In the genomic region with DNA sequence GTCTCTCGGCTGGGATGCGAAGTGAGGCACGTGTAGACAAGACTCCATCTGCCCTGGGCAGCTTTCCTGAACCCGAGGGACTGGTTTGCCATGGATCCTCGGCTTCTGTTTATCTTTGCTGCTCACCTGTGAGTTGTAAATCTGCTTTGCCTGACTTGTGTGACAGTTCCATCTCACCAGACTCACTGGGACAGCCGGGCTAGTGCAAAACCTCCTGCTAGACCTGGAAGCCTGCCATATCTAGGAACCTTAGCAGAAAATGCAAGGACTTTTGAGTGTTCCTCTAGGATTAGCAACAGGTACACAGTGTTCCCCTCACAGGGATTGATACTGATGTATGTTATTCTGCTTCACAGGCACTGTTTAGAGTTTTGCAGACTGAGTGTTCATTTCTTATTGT, we compare ENCODE assay signal across 14 cellular contexts.
DNase-seq lines count a peak whose midpoint lies in the region; ATAC-seq, FAIRE-seq and TF ChIP-seq lines count a peak whose summit lies in the region.
"Had no signal": no experiment of that assay in that cellular context is flagged by ENCODE, and none has a peak within 500 bp of the region (broad histone marks: within the 10 kb centered on the region; RNA-seq: fewer than 3 reads in every experiment).

No MANE protein-coding gene starts in this region.

- H3K4me1 ChIP-seq in psoas muscle (peaks cover 20% of the 10 kb centered on the region), trophoblast cell (ENCODE audit: control insufficient read depth in 1 of 2, insufficient read depth in 2 of 2, low read length in 2 of 2) (peaks cover 0 to 5% of the 10 kb centered on the region in 2 experiments)

- H2BK120ac ChIP-seq in trophoblast cell (ENCODE audit: insufficient read depth, low read length, poor library complexity), result no peak overlapping the region

- H3K27me3 ChIP-seq in psoas muscle (ENCODE audit: insufficient read depth in 3 of 3, low read length in 2 of 3) (no peaks in the 10 kb centered on the region), trophoblast cell (ENCODE audit: insufficient read depth, low read length) (no peaks in the 10 kb centered on the region)

- peak; percentile 85 to 93 (median 92) for ATAC-seq in psoas muscle

- H3K9ac ChIP-seq in trophoblast cell (ENCODE audit: low read length), result no peak overlapping the region

- H4K12ac ChIP-seq in trophoblast cell (ENCODE audit: low read depth, low read length), result no peak overlapping the region

- no peak overlapping the region for H3K14ac ChIP-seq in trophoblast cell (ENCODE audit: low read length)

- H3K79me2 ChIP-seq in trophoblast cell (ENCODE audit: control insufficient read depth, insufficient read depth, low read length, poor library complexity), result no peaks in the 10 kb centered on the region

- H2BK12ac ChIP-seq in trophoblast cell (ENCODE audit: low read length), result no peak overlapping the region

- intact Hi-C loops in psoas muscle (cut with DNase I), result loop anchor here (1.0 to 10.0 kb wide), 5 partner anchors 20 to 224 kb away; partner anchors contain the start of gene GALNT2 (in 1 of the 2)

- H2BK5ac ChIP-seq in trophoblast cell (ENCODE audit: low read depth, low read length, poor library complexity), result no peak overlapping the region

- H3K9me3 ChIP-seq in psoas muscle (no peaks in the 10 kb centered on the region), trophoblast cell (ENCODE audit: insufficient read depth, low read depth, low read length) (no peaks in the 10 kb centered on the region)
- H3K9me3 ChIP-seq: neutrophil had no signal

- no peak overlapping the region for H3K23ac ChIP-seq in trophoblast cell (ENCODE audit: low read length)

- no peak overlapping the region for H3K4ac ChIP-seq in trophoblast cell (ENCODE audit: low read depth, low read length)

- H3K79me1 ChIP-seq in trophoblast cell (ENCODE audit: low read length), result no peaks in the 10 kb centered on the region

- H3K18ac ChIP-seq in trophoblast cell (ENCODE audit: low read length), result no peak overlapping the region

- peak; percentile 90 for DNase-seq in DMS153 treated with DMSO at 0.1 percent for 48 hours (lab: John Stamatoyannopoulos, UW; ENCODE audit: unreplicated experiment)
- peak; percentile 39 for DNase-seq in NCI-H2107 treated with DMSO at 0.1 percent for 48 hours (lab: John Stamatoyannopoulos, UW; ENCODE audit: unreplicated experiment)
- DNase-seq in cerebellum (ENCODE audit: low spot score), result peak; percentile 12
- DNase-seq in psoas muscle, result peak in 1 of 2 donors; percentile 71
- DNase-seq in GM12891 (ENCODE audit: insufficient read length, low spot score), result no peak
- DNase-seq in GM19240 (ENCODE audit: insufficient read length, low spot score), result no peak
- no peak for DNase-seq in AG20443 (ENCODE audit: low spot score)
- no peak for DNase-seq in trophoblast cell
- DNase-seq: HFFc6; kidney glomerular epithelial cell; stimulated activated naive CD4-positive, alpha-beta T cell; T1000 had no signal

- FAIRE-seq in GM12891 (lab: Jason Lieb, UNC), result no peak
- FAIRE-seq: GM12878 had no signal

- no peak overlapping the region for H3K4me3 ChIP-seq in psoas muscle
- no peak overlapping the region for H3K4me3 ChIP-seq in trophoblast cell (ENCODE audit: low read depth, low read length)
- H3K4me3 ChIP-seq: GM12878 had no signal

- H4K91ac ChIP-seq in trophoblast cell (ENCODE audit: low read depth, low read length), result no peak overlapping the region

- WGBS in psoas muscle, 3 donors, result 6 to 15% (median 11%) methylated on average over 6 of the region's 6 CpGs
- no CpG with 5 or more reads among the region's 6 CpGs for WGBS in trophoblast cell (ENCODE audit: extremely low coverage, insufficient coverage, insufficient read length)

- H4K8ac ChIP-seq in trophoblast cell (ENCODE audit: low read depth, low read length), result no peak overlapping the region

- H2AFZ ChIP-seq in trophoblast cell (ENCODE audit: insufficient read depth, low read length, poor library complexity), result no peak overlapping the region

- H2AK5ac ChIP-seq in trophoblast cell (ENCODE audit: low read length), result no peak overlapping the region

- no peak overlapping the region for H3K4me2 ChIP-seq in trophoblast cell (ENCODE audit: low read length)

- H3K36me3 ChIP-seq in psoas muscle (ENCODE audit: insufficient read depth in 1 of 2, low read depth in 1 of 2), result no peaks in the 10 kb centered on the region
- no peaks in the 10 kb centered on the region for H3K36me3 ChIP-seq in trophoblast cell (ENCODE audit: control insufficient read depth in 1 of 2, insufficient read depth in 2 of 2, low read length in 2 of 2)
- H3K36me3 ChIP-seq: neutrophil had no signal

- TF ChIP-seq CTCF in psoas muscle (IDR thresholded peaks at IDR 0.05), result no peak

- peak overlapping the region; percentile 89 for H3K27ac ChIP-seq in psoas muscle
- no peak overlapping the region for H3K27ac ChIP-seq in trophoblast cell (ENCODE audit: low read depth, low read length)
- H3K27ac ChIP-seq: neutrophil had no signal

- TF ChIP-seq POLR2A in GM12891 (IDR thresholded peaks at IDR 0.05; ENCODE audit: low read depth, low read length), result no peak

TF ChIP-seq in GM12891, 5 proteins besides CTCF, POLR2A, EP300 and RAD21:
- TF ChIP-seq POLR2AphosphoS5 (IDR thresholded peaks at IDR 0.05; ENCODE audit: low read depth, low read length) (no peak), POU2F2 (IDR thresholded peaks at IDR 0.05; ENCODE audit: low read depth, low read length) (no peak), TAF1 (IDR thresholded peaks at IDR 0.05; ENCODE audit: low read depth, low read length) (no peak), SPI1 (IDR thresholded peaks at IDR 0.05; ENCODE audit: low read depth, low read length) (no peak)

Comparison
In these comparisons a context has a peak if more than half of its experiments do, and no peak if none do; other contexts are left out.
1. DNase-seq: peak in DMS153 treated with DMSO at 0.1 percent for 48 hours (single experiment), NCI-H2107 treated with DMSO at 0.1 percent for 48 hours (single experiment) and cerebellum (single experiment); none in GM12891 (single experiment), GM19240 (single experiment), AG20443 (single experiment) and trophoblast cell (0 of 2).